20 cellular contexts compared by ENCODE assay signal in genomic region chr4:145182212-145182611, GRCh38. TPM values are rescaled to one million over a fixed set of nuclear protein-coding genes. Genes with fewer than 3 reads are reported as not detected.
DNase-seq lines count a peak whose midpoint lies in the region; ATAC-seq and TF ChIP-seq lines count a peak whose summit lies in the region.
"Had no signal": no experiment of that assay in that cellular context is flagged by ENCODE, and none has a peak within 500 bp of the region (broad histone marks: within the 10 kb centered on the region; RNA-seq: fewer than 3 reads in every experiment).

No MANE protein-coding gene starts in this region.

- H3K4me3 Mint-ChIP-seq in activated CD4-positive, alpha-beta T cell treated with anti-CD3 and anti-CD28 coated beads, Interleukin-2, amount 10 ng/mL, durations not matched to agents 7 days and 5 days: peak overlapping the region; percentile 23
- H3K4me3 Mint-ChIP-seq in GM23338: peak overlapping the region; percentile 6; the same call in 1 of the 3 replicates
- H3K4me3 Mint-ChIP-seq in activated naive CD8-positive, alpha-beta T cell treated with anti-CD3 and anti-CD28 coated beads for 36 hours: peak overlapping the region; percentile 42
- peak overlapping the region; percentile 67 for H3K4me3 Mint-ChIP-seq in nephron progenitor cell
- H3K4me3 Mint-ChIP-seq: CD14-positive monocyte had no signal

- no peak for DNase-seq in activated CD4-positive, alpha-beta T cell treated with anti-CD3 and anti-CD28 coated beads, Interleukin-2, amount 10 ng/mL, durations not matched to agents 7 days and 5 days
- no peak for DNase-seq in activated CD4-positive, alpha-beta T cell treated with anti-CD3 and anti-CD28 coated beads, Interleukin-2, amount 50 U/mL, for 1 hour
- no peak for DNase-seq in GM23338 (ENCODE audit: low spot score)
- no peak for DNase-seq in activated naive CD8-positive, alpha-beta T cell treated with anti-CD3 and anti-CD28 coated beads for 36 hours
- no peak for DNase-seq in nephron progenitor cell
- no peak for DNase-seq in T-helper 9 cell
- DNase-seq: anterior cingulate cortex, foreskin keratinocyte, GOT3, KBM-7, left ventricle myocardium inferior, NCI-H1105 treated with DMSO at 0.1 percent for 48 hours, NCI-H2171, NCI-H748 treated with DMSO at 0.1 percent for 48 hours, Peyer's patch, stomach had no signal

- H3K36me3 Mint-ChIP-seq in activated CD4-positive, alpha-beta T cell treated with anti-CD3 and anti-CD28 coated beads, Interleukin-2, amount 10 ng/mL, durations not matched to agents 7 days and 5 days (ENCODE audit: low read depth): peaks cover 13% of the 10 kb centered on the region
- H3K36me3 Mint-ChIP-seq in GM23338 (ENCODE audit: low read depth) (no peaks in the 10 kb centered on the region; the same call in 2 of the 3 replicates), nephron progenitor cell (ENCODE audit: low read depth) (no peaks in the 10 kb centered on the region)
- peaks cover 17% of the 10 kb centered on the region for H3K36me3 Mint-ChIP-seq in activated naive CD8-positive, alpha-beta T cell treated with anti-CD3 and anti-CD28 coated beads for 36 hours
- H3K36me3 Mint-ChIP-seq: CD14-positive monocyte had no signal

- no peak overlapping the region for H3K27ac Mint-ChIP-seq in activated CD4-positive, alpha-beta T cell treated with anti-CD3 and anti-CD28 coated beads, Interleukin-2, amount 10 ng/mL, durations not matched to agents 7 days and 5 days
- H3K27ac Mint-ChIP-seq in GM23338 (no peak overlapping the region), nephron progenitor cell (peak overlapping the region; percentile 64)
- no peak overlapping the region for H3K27ac Mint-ChIP-seq in activated naive CD8-positive, alpha-beta T cell treated with anti-CD3 and anti-CD28 coated beads for 36 hours

- POLR2A ChIA-PET in activated CD4-positive, alpha-beta T cell treated with anti-CD3 and anti-CD28 coated beads, Interleukin-2, amount 10 ng/mL, durations not matched to agents 7 days and 5 days (lab: Charles Lee): interaction anchor here (0.7 kb wide), 1 partner anchor 381 kb away, joined by 5 read pairs; no protein-coding TSS in a partner anchor

- H3K4me3 ChIP-seq in GM23338: no peak overlapping the region
- H3K4me3 ChIP-seq: left ventricle myocardium inferior, Peyer's patch, stomach, vagina had no signal

- no peaks in the 10 kb centered on the region for H3K9me3 Mint-ChIP-seq in activated CD4-positive, alpha-beta T cell treated with anti-CD3 and anti-CD28 coated beads, Interleukin-2, amount 10 ng/mL, durations not matched to agents 7 days and 5 days
- H3K9me3 Mint-ChIP-seq in GM23338 (no peaks in the 10 kb centered on the region), nephron progenitor cell (no peaks in the 10 kb centered on the region)
- H3K9me3 Mint-ChIP-seq in activated naive CD8-positive, alpha-beta T cell treated with anti-CD3 and anti-CD28 coated beads for 36 hours: no peaks in the 10 kb centered on the region
- H3K9me3 Mint-ChIP-seq: CD14-positive monocyte had no signal

- H3K36me3 ChIP-seq in GM23338 (ENCODE audit: insufficient read depth): no peaks in the 10 kb centered on the region
- H3K36me3 ChIP-seq: left ventricle myocardium inferior, Peyer's patch, stomach, vagina had no signal

- H3K27me3 ChIP-seq in GM23338 (ENCODE audit: insufficient read depth): no peaks in the 10 kb centered on the region
- H3K27me3 ChIP-seq: foreskin keratinocyte, Peyer's patch, stomach, vagina had no signal

- H3K9me2 ChIP-seq in GM23338 (ENCODE audit: insufficient read depth): no peaks in the 10 kb centered on the region

- TF ChIP-seq CTCF in GM23338 (conservative IDR thresholded peaks at IDR 0.05; ENCODE audit: low read depth in 2 of 2): no peak
- TF ChIP-seq CTCF in nephron progenitor cell (IDR thresholded peaks at IDR 0.05): no peak

- H3K4me1 ChIP-seq in GM23338 (ENCODE audit: insufficient read depth): peaks cover 5% of the 10 kb centered on the region
- H3K4me1 ChIP-seq: foreskin keratinocyte had no signal

- ATAC-seq in GM23338 (no peak), GM18868 (IDR thresholded peaks at IDR 0.05; ENCODE audit: unreplicated experiment) (no peak), GM21526 (IDR thresholded peaks at IDR 0.05; ENCODE audit: low FRiP score, unreplicated experiment) (no peak)
- ATAC-seq: foreskin keratinocyte had no signal

- no peak overlapping the region for H2AFZ ChIP-seq in GM23338

- no peaks in the 10 kb centered on the region for H3F3A ChIP-seq in GM23338 (replicated peaks; ENCODE audit: low read depth)

- 0 out of 2 replicates have a peak, but pooled peaks cover 4% of the 10 kb centered on the region for H4K20me1 ChIP-seq in GM23338 (replicated peaks; ENCODE audit: insufficient read depth)

- peaks cover 5% of the 10 kb centered on the region for H3K27me3 Mint-ChIP-seq in activated CD4-positive, alpha-beta T cell treated with anti-CD3 and anti-CD28 coated beads, Interleukin-2, amount 10 ng/mL, durations not matched to agents 7 days and 5 days
- H3K27me3 Mint-ChIP-seq in GM23338 (ENCODE audit: insufficient read depth, low read depth, poor library complexity) (peaks cover 7% of the 10 kb centered on the region), nephron progenitor cell (ENCODE audit: low read depth, poor library complexity) (peaks cover 9% of the 10 kb centered on the region)
- H3K27me3 Mint-ChIP-seq in activated naive CD8-positive, alpha-beta T cell treated with anti-CD3 and anti-CD28 coated beads for 36 hours: no peaks in the 10 kb centered on the region

- peaks cover 23% of the 10 kb centered on the region for H3K79me2 ChIP-seq in GM23338 (replicated peaks; ENCODE audit: insufficient read depth)

- H3K27ac ChIP-seq in GM23338 (ENCODE audit: low read depth): no peak overlapping the region
- H3K27ac ChIP-seq: foreskin keratinocyte, Peyer's patch, vagina had no signal

- H3K4me1 Mint-ChIP-seq in activated CD4-positive, alpha-beta T cell treated with anti-CD3 and anti-CD28 coated beads, Interleukin-2, amount 10 ng/mL, durations not matched to agents 7 days and 5 days: peaks cover 22% of the 10 kb centered on the region
- H3K4me1 Mint-ChIP-seq in GM23338 (peaks cover 16% of the 10 kb centered on the region), nephron progenitor cell (peaks cover 44% of the 10 kb centered on the region)
- peaks cover 12% of the 10 kb centered on the region for H3K4me1 Mint-ChIP-seq in activated naive CD8-positive, alpha-beta T cell treated with anti-CD3 and anti-CD28 coated beads for 36 hours

- no peak overlapping the region for H3K4me2 ChIP-seq in GM23338

- CTCF ChIA-PET in activated CD4-positive, alpha-beta T cell treated with anti-CD3 and anti-CD28 coated beads, Interleukin-2, amount 10 ng/mL, durations not matched to agents 7 days and 5 days (lab: Charles Lee): interaction anchor here (0.6 kb wide), 1 partner anchor 31 kb away, joined by 5 read pairs; no protein-coding TSS in a partner anchor

TF ChIP-seq in GM23338, 12 proteins besides CTCF, POLR2A, EP300 and RAD21 (continues in another document):
- TF ChIP-seq CREB1 (CRISPR knock-in tag; IDR thresholded peaks at IDR 0.05; ENCODE audit: low read depth) (no peak), POLR2AphosphoS5 (IDR thresholded peaks at IDR 0.05; ENCODE audit: low read depth) (no peak)

RNA-seq across cellular contexts. Expression of gene OTUD4, which starts 1.8 kb away (rescaled TPM):
- 10 to 100 TPM; 47.3 to 56.9 TPM for total RNA-seq in activated CD4-positive, alpha-beta T cell treated with anti-CD3 and anti-CD28 coated beads, Interleukin-2, amount 10 ng/mL, durations not matched to agents 7 days and 5 days
- total RNA-seq in GM23338 (2014; rRNA removed; shearing (Covaris generic)): 42.2 and 53.2 TPM in 2 replicates
- 15.5 and 17.9 TPM in 2 replicates for polyA plus RNA-seq in GM23338 (2016; fragmentation: Nextera tagmentation; extraction: Ambion mirVana)
- total RNA-seq in activated naive CD8-positive, alpha-beta T cell treated with anti-CD3 and anti-CD28 coated beads for 36 hours: 10 to 100 TPM; 54.5 to 59.0 TPM

Comparison
In these comparisons a context has a peak if more than half of its experiments do, and no peak if none do; other contexts are left out.
1. H3K4me3 Mint-ChIP-seq: peak in every context shown above with its lines; median percentile 67 in nephron progenitor cell; 42 in activated naive CD8-positive, alpha-beta T cell treated with anti-CD3 and anti-CD28 coated beads for 36 hours; 23 in activated CD4-positive, alpha-beta T cell treated with anti-CD3 and anti-CD28 coated beads, Interleukin-2, amount 10 ng/mL, durations not matched to agents 7 days and 5 days; 6 in GM23338.